In the genomic region with DNA sequence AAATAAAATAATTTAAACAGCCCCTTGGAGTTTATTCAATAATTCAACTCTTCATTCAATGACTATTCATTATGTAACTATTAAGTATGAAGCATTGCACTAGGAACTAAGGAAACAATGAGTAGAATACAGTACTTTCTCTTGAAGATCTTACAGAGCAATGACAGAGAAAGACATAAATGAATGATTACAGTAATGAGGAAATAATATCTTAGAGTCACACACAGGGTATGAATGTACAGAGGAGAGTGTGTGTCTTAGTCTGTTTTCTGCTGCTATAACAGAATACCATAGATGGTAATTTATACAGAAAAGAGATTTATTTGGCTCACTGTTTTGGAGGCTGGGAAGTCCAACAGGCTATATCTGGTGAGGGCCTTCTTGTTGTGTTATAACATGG, we compare ENCODE assay signal across 35 cellular contexts.
"Had no signal": no experiment of that assay in that cellular context is flagged by ENCODE, and none has a peak within 500 bp of the region (broad histone marks: within the 10 kb centered on the region; RNA-seq: fewer than 3 reads in every experiment).

No MANE protein-coding gene starts in this region.

- H3K4me2 ChIP-seq: KMS-11 had no signal

- H3K9me3 ChIP-seq: MG63 had no signal

- DNase-seq: Karpas-422, Kasumi-1, KBM-7, KG1, MG63, MM.1S, MV-4-11, NCI-H1048, NCI-H1092, NCI-H1092 treated with DMSO at 0.1 percent for 48 hours, NCI-H1105, NCI-H1105 treated with DMSO at 0.1 percent for 48 hours, NCI-H1417, NCI-H1417 treated with DMSO at 0.1 percent for 48 hours, NCI-H1436, NCI-H1436 treated with DMSO at 0.1 percent for 48 hours, NCI-H146, NCI-H1694, NCI-H1694 treated with DMSO at 0.1 percent for 48 hours, NCI-H187, NCI-H187 treated with DMSO at 0.1 percent for 48 hours, NCI-H1930, NCI-H2029, NCI-H2029 treated with DMSO at 0.1 percent for 48 hours, NCI-H2081, NCI-H2081 treated with DMSO at 0.1 percent for 48 hours, NCI-H2107, NCI-H2171, NCI-H2171 treated with DMSO at 0.1 percent for 48 hours, NCI-H2227 treated with DMSO at 0.1 percent for 48 hours, NCI-H226, NCI-H345, NCI-H446, NCI-H446 treated with DMSO at 0.1 percent for 48 hours had no signal

- H3K9ac ChIP-seq: KMS-11 had no signal

- H3K36me3 ChIP-seq: MG63 had no signal

- H3K4me3 ChIP-seq: MG63 had no signal

- H3K27ac ChIP-seq: KMS-11 had no signal
